1 cellular context compared by ENCODE assay signal in the genomic region with DNA sequence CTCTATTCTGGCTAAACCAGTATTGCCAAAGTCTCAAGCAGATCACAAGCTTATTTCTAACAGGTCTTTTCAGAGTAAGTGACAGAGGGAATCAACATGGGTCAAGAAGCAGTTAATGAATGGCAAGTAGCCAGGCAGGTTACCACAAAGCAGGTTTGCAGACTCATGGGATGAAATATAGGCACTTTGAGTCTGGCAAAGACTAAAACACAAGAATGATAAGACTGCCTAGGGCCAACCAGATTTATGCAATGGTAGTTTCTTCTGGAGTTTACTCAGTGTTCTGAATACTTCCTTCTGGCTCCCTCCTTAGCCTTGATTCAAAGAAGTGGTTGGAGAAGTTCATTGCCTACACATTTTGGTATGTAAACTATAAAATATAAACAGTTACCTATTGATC.
TF ChIP-seq lines count a peak whose summit lies in the region.

No MANE protein-coding gene starts in this region.

TF ChIP-seq in A549, 52 proteins besides CTCF, POLR2A, EP300 and RAD21 (continued from another document):
- TF ChIP-seq HMGXB4 (CRISPR knock-in tag; IDR thresholded peaks at IDR 0.05; ENCODE audit: borderline replicate concordance) (no peak), TFCP2L1 (CRISPR knock-in tag; IDR thresholded peaks at IDR 0.05) (no peak), ZNF302 (CRISPR knock-in tag; IDR thresholded peaks at IDR 0.05) (no peak), HOXB5 (CRISPR knock-in tag; IDR thresholded peaks at IDR 0.05) (no peak), SREBF2 (IDR thresholded peaks at IDR 0.05) (no peak), RFX5 (IDR thresholded peaks at IDR 0.05) (no peak), HDAC2 (IDR thresholded peaks at IDR 0.05) (no peak), BHLHE40 (IDR thresholded peaks at IDR 0.05; ENCODE audit: low read depth, low read length) (no peak)
- TF ChIP-seq, protein P1, sequence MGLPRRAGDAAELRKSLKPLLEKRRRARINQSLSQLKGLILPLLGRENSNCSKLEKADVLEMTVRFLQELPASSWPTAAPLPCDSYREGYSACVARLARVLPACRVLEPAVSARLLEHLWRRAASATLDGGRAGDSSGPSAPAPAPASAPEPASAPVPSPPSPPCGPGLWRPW (IDR thresholded peaks at IDR 0.05) = no peak
